ENCODE assay signal across 17 cellular contexts in the genomic region with DNA sequence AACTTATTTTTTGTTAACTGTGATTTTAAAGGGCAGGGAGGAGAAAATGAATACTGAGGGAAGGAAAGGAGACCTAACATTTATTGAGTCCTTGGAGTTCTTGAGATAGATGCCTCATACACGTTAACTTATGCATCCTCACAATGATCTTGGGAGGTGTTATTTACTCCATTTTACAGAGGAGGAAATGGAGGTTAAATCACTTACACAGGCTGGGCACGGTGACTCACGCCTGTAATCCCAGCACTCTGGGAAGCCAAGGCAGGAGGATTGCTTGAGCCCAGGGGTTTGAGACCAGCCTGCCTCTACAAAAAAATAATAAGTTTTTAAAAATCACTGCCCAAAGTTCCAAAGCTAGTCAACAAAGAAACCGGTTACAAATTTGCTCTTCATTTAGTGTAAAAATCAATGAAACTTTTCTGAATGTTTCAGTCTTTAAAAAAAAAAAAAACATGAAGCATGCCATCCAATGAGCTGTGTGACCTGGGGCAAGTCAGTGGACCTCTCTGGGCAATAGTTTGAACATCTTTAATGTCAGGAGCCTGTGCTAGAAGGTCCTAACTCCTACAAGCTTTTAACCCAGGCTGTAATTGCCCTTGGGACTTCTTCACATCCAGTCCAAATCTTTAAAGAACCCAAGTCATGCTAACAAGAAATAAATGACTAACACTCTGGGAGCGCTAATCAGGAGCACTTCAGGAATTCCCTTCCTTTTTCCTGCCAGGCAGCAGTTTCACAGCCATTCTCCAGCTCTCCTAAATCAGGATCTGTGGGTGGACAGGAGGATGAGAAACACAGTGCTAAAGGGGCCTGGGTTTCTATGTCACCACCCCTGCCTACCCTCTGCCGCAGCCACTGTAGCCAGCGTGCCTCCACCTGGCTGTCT. TPM values are rescaled to one million over a fixed set of nuclear protein-coding genes. Genes with fewer than 3 reads are reported as not detected.
DNase-seq lines count a peak whose midpoint lies in the region; ATAC-seq and TF ChIP-seq lines count a peak whose summit lies in the region.
"Had no signal": no experiment of that assay in that cellular context is flagged by ENCODE, and none has a peak within 500 bp of the region (broad histone marks: within the 10 kb centered on the region; RNA-seq: fewer than 3 reads in every experiment).

No MANE protein-coding gene starts in this region.

- H3K4ac ChIP-seq in mesendoderm (ENCODE audit: low read depth, low read length), result no peak overlapping the region

- intact Hi-C loops in heart left ventricle (cut with DNase I), result loop anchor here in 6 of 10 donors (5.0 to 10.0 kb wide), 5 partner anchors 119 to 661 kb away; no protein-coding TSS in a partner anchor

- no peak for TF ChIP-seq CTCF in heart left ventricle (IDR thresholded peaks at IDR 0.05)
- no peak for TF ChIP-seq CTCF in right atrium auricular region (IDR thresholded peaks at IDR 0.05)

- TF ChIP-seq POLR2A in heart left ventricle (IDR thresholded peaks at IDR 0.05), result no peak

- H2BK5ac ChIP-seq in mesendoderm (ENCODE audit: low read length), result no peak overlapping the region

- no peaks in the 10 kb centered on the region for H3K27me3 ChIP-seq in heart left ventricle
- no peaks in the 10 kb centered on the region for H3K27me3 ChIP-seq in right atrium auricular region
- H3K27me3 ChIP-seq in mesendoderm (ENCODE audit: insufficient read depth, low read length, poor library complexity), result no peaks in the 10 kb centered on the region
- H3K27me3 ChIP-seq: thyroid gland had no signal

- no peak overlapping the region for H2AK5ac ChIP-seq in mesendoderm (ENCODE audit: low read length)

- no peak overlapping the region for H3K9ac ChIP-seq in mesendoderm (ENCODE audit: low read length)

- H3K9me3 ChIP-seq in heart left ventricle, result no peaks in the 10 kb centered on the region
- no peaks in the 10 kb centered on the region for H3K9me3 ChIP-seq in right atrium auricular region
- H3K9me3 ChIP-seq: thyroid gland had no signal

- no peak overlapping the region for H4K8ac ChIP-seq in mesendoderm (ENCODE audit: low read depth, low read length)

- H3K79me1 ChIP-seq in mesendoderm (ENCODE audit: low read length), result no peaks in the 10 kb centered on the region

- H3K36me3 ChIP-seq in heart left ventricle (no peaks in the 10 kb centered on the region), right atrium auricular region (no peaks in the 10 kb centered on the region), mesendoderm (ENCODE audit: control insufficient read depth, insufficient read depth, low read length) (no peaks in the 10 kb centered on the region)
- H3K36me3 ChIP-seq: thyroid gland, WERI-Rb-1 had no signal

- no peaks in the 10 kb centered on the region for H3K79me2 ChIP-seq in mesendoderm (ENCODE audit: control insufficient read depth, insufficient read depth, low read length)

- H3K27ac ChIP-seq in heart left ventricle (peak overlapping the region in 3 of 12 donors; percentile 14 to 41 (median 37)), right atrium auricular region (no peak overlapping the region), mesendoderm (ENCODE audit: low read depth, low read length) (no peak overlapping the region)
- H3K27ac ChIP-seq: WERI-Rb-1 had no signal

- no peak overlapping the region for H3K18ac ChIP-seq in mesendoderm (ENCODE audit: low read length)

- H2BK15ac ChIP-seq in mesendoderm (replicated peaks; ENCODE audit: low read depth), result no peak overlapping the region

- H3K4me3 ChIP-seq in heart left ventricle, result no peak overlapping the region
- H3K4me3 ChIP-seq in right atrium auricular region, result no peak overlapping the region
- no peak overlapping the region for H3K4me3 ChIP-seq in mesendoderm (ENCODE audit: low read length)
- H3K4me3 ChIP-seq: thyroid gland had no signal

- 63 to 72% (median 67%) methylated on average over 7 of the region's 7 CpGs for WGBS in heart left ventricle, 4 donors
- no CpG with 5 or more reads among the region's 7 CpGs for WGBS in mesendoderm (ENCODE audit: extremely low coverage, insufficient coverage, low lambda C conversion rate)

- no peak overlapping the region for H4K5ac ChIP-seq in mesendoderm (ENCODE audit: low read length)

- H3K56ac ChIP-seq in mesendoderm (ENCODE audit: low read length), result no peak overlapping the region

- H3K23ac ChIP-seq in mesendoderm (ENCODE audit: low read length), result peak overlapping the region; percentile 54

- no peak overlapping the region for H2BK120ac ChIP-seq in mesendoderm (ENCODE audit: low read depth, low read length)

- H3K4me1 ChIP-seq in heart left ventricle (peaks cover 0 to 18% (median 12%) of the 10 kb centered on the region in 12 donors), right atrium auricular region (peaks cover 0 to 16% of the 10 kb centered on the region in 2 donors), mesendoderm (ENCODE audit: control insufficient read depth, low read depth, low read length) (no peaks in the 10 kb centered on the region)

- H3K4me2 ChIP-seq in mesendoderm (ENCODE audit: low read length), result no peak overlapping the region

- ATAC-seq in heart left ventricle (peak in 3 of 4 donors; percentile 46 to 70 (median 59)), HG03280 (IDR thresholded peaks at IDR 0.05; ENCODE audit: unreplicated experiment) (no peak)
- ATAC-seq: activated naive CD8-positive, alpha-beta T cell treated with anti-CD3 and anti-CD28 coated beads, Interleukin-2, amount 50 U/mL, for 24 hours had no signal

- DNase-seq in heart left ventricle (no peak), right atrium auricular region (ENCODE audit: low spot score) (no peak), fibroblast of peridontal ligament (ENCODE audit: extremely low read depth) (peak; percentile 77), mesendoderm (no peak), SK-N-DZ (ENCODE audit: low spot score) (no peak), middle frontal gyrus (ENCODE audit: extremely low spot score, low spot score) (no peak), NK-92 (lab: John Stamatoyannopoulos, UW; ENCODE audit: unreplicated experiment) (no peak)
- DNase-seq: activated CD8-positive, alpha-beta memory T cell treated with anti-CD3 and anti-CD28 coated beads, Interleukin-2, amount 50 U/mL, for 48 hours; activated naive CD8-positive, alpha-beta T cell treated with anti-CD3 and anti-CD28 coated beads, Interleukin-2, amount 50 U/mL, for 24 hours; effector CD4-positive, alpha-beta T cell; H7; NCI-H1105; NCI-H524; SHP77; WERI-Rb-1 had no signal

RNA-seq across cellular contexts. Expression of a gene that starts 38.8 kb away (rescaled TPM):
- total RNA-seq in heart left ventricle (10 to 100 TPM; 15.8 to 24.0 (median 19.1) TPM), right atrium auricular region (10 to 100 TPM; 18.3 to 19.4 TPM)
- 10 to 100 TPM; 12.1 to 19.4 TPM for polyA plus RNA-seq in heart left ventricle
- 13.0 TPM for polyA plus RNA-seq in mesendoderm (2013, experiment 1 of 2)
- polyA plus RNA-seq in mesendoderm (2013, experiment 2 of 2), result 13.7 TPM
- 21.3 and 25.9 TPM in 2 replicates for polyA plus RNA-seq in SK-N-DZ (2014; cell fraction: cytosol; rRNA removed)
- 13.5 and 15.0 TPM in 2 replicates for polyA plus RNA-seq in SK-N-DZ (2014; cell fraction: nucleus; rRNA removed)

RNA-seq across cellular contexts. Expression of a gene that starts 39.0 kb away (rescaled TPM):
- total RNA-seq in heart left ventricle (10 to 100 TPM in 4 of 9 donors, 1 to 10 TPM in 5; 4.3 to 12.1 (median 10.0) TPM), right atrium auricular region (10 to 100 TPM in 1 of 2 donors, 1 to 10 TPM in 1; 5.3 to 11.6 TPM)
- polyA plus RNA-seq in heart left ventricle, result 10 to 100 TPM in 1 of 2 donors, 1 to 10 TPM in 1; 5.3 to 15.5 TPM
- 21.7 TPM for polyA plus RNA-seq in mesendoderm (2013, experiment 1 of 2)
- 20.3 TPM for polyA plus RNA-seq in mesendoderm (2013, experiment 2 of 2)
- 25.1 and 26.8 TPM in 2 replicates for polyA plus RNA-seq in SK-N-DZ (2014; cell fraction: cytosol; rRNA removed)
- 40.0 and 43.9 TPM in 2 replicates for polyA plus RNA-seq in SK-N-DZ (2014; cell fraction: nucleus; rRNA removed)

RNA-seq across cellular contexts. Expression of a gene that starts 43.3 kb away (rescaled TPM):
- 10 to 100 TPM; 18.8 to 25.0 (median 20.2) TPM for total RNA-seq in heart left ventricle
- polyA plus RNA-seq in heart left ventricle, result 10 to 100 TPM in 1 of 2 donors, 1 to 10 TPM in 1; 8.1 to 19.5 TPM
- 10 to 100 TPM; 22.6 to 25.4 TPM for total RNA-seq in right atrium auricular region
- polyA plus RNA-seq in mesendoderm (2013, experiment 1 of 2), result 9.1 TPM
- polyA plus RNA-seq in mesendoderm (2013, experiment 2 of 2), result 8.8 TPM
- polyA plus RNA-seq in SK-N-DZ (2014; cell fraction: cytosol; rRNA removed), result 6.6 and 7.4 TPM in 2 replicates
- polyA plus RNA-seq in SK-N-DZ (2014; cell fraction: nucleus; rRNA removed), result 5.5 and 5.8 TPM in 2 replicates
